Comparison of ENCODE assay signal across 7 cellular contexts in genomic region chr10:119869398-119869797, GRCh38. TPM values are rescaled to one million over a fixed set of nuclear protein-coding genes. Genes with fewer than 3 reads are reported as not detected.
A peak's percentile ranks its signal among the peaks of the same experiment; 100 is the strongest.
DNase-seq lines count a peak whose midpoint lies in the region; ATAC-seq and TF ChIP-seq lines count a peak whose summit lies in the region.
"Not testable (repeated sequence)": the region's sequence is repeated elsewhere in the genome, so short reads cannot be mapped to it uniquely, and the experiment has no call there.

No MANE protein-coding gene starts in this region.

- peaks cover 31% of the 10 kb centered on the region for H3K4me1 ChIP-seq in OCI-LY7 (ENCODE audit: insufficient read depth, low read length, poor library complexity, severe bottlenecking)
- not testable (repeated sequence) for H3K4me1 ChIP-seq in endodermal cell (ENCODE audit: control insufficient read depth, insufficient read depth, low read length)

- not testable (repeated sequence) for H3K9me2 ChIP-seq in OCI-LY7 (ENCODE audit: insufficient read depth, low read length)

- peaks cover 19% of the 10 kb centered on the region for H3K4me1 Mint-ChIP-seq in Calu3 (ENCODE audit: low read depth, unreplicated experiment)
- peaks cover 68% of the 10 kb centered on the region for H3K4me1 Mint-ChIP-seq in HFFc6 (ENCODE audit: low read depth)
- H3K4me1 Mint-ChIP-seq in activated T-cell treated with anti-CD3 and anti-CD28 coated beads, Interleukin-2, amount 50 U/mL, for 24 hours (ENCODE audit: low read depth), result peaks cover 60% of the 10 kb centered on the region
- H3K4me1 Mint-ChIP-seq in activated naive CD8-positive, alpha-beta T cell treated with anti-CD3 and anti-CD28 coated beads, Interleukin-2, amount 50 U/mL, for 24 hours, result peaks cover 58% of the 10 kb centered on the region
- H3K4me1 Mint-ChIP-seq in endodermal cell, result peaks cover 27% of the 10 kb centered on the region
- H3K4me1 Mint-ChIP-seq in nephron progenitor cell, result peaks cover 34% of the 10 kb centered on the region

- 96% methylated on average over 4 of the region's 4 CpGs; no CpG with 5 or more reads in 1 of the 2 experiments for WGBS in endodermal cell (ENCODE audit: insufficient coverage in 1 of 2, insufficient read length in 1 of 2), 2 experiments

- intact Hi-C loops in Calu3 (cut with micrococcal nuclease; ENCODE audit: unreplicated experiment); OCI-LY7 (cut with micrococcal nuclease; ENCODE audit: unreplicated experiment): not testable (repeated sequence)

- H3K36me3 ChIP-seq in OCI-LY7 (ENCODE audit: insufficient read depth, low read length) (peaks cover 25% of the 10 kb centered on the region), endodermal cell (ENCODE audit: control insufficient read depth, insufficient read depth, low read length) (peaks cover 20% of the 10 kb centered on the region)

- not testable (repeated sequence) for H3K27ac Mint-ChIP-seq in Calu3 (ENCODE audit: unreplicated experiment); HFFc6; activated naive CD8-positive, alpha-beta T cell treated with anti-CD3 and anti-CD28 coated beads, Interleukin-2, amount 50 U/mL, for 24 hours; endodermal cell; nephron progenitor cell
- peak overlapping the region; percentile 47 for H3K27ac Mint-ChIP-seq in activated T-cell treated with anti-CD3 and anti-CD28 coated beads, Interleukin-2, amount 50 U/mL, for 24 hours

- CTCF ChIA-PET in Calu3 (lab: Charles Lee), result not testable (repeated sequence)
- CTCF ChIA-PET in OCI-LY7 (lab: Charles Lee; ENCODE audit: unreplicated experiment), result interaction anchor here (0.6 to 0.7 kb wide), 2 partner anchors 9 to 242 kb away, joined by 3 read pairs; no protein-coding TSS in a partner anchor

- not testable (repeated sequence) for H2AFZ ChIP-seq in OCI-LY7 (ENCODE audit: low read length)

- TF ChIP-seq CTCF in Calu3 (IDR thresholded peaks at IDR 0.05; ENCODE audit: unreplicated experiment); HFFc6 (IDR thresholded peaks at IDR 0.05); OCI-LY7 (conservative IDR thresholded peaks at IDR 0.05; ENCODE audit: low read length); endodermal cell (conservative IDR thresholded peaks at IDR 0.05); nephron progenitor cell (IDR thresholded peaks at IDR 0.05): not testable (repeated sequence)

- H3K27ac ChIP-seq in OCI-LY7 (ENCODE audit: low read depth, low read length, poor library complexity, severe bottlenecking); endodermal cell (ENCODE audit: low read depth, low read length): not testable (repeated sequence)

- H3K27me3 ChIP-seq in endodermal cell (ENCODE audit: control insufficient read depth, insufficient read depth, low read length, poor library complexity, severe bottlenecking), result not testable (repeated sequence)

- peak overlapping the region; percentile 84 for H3K4me2 ChIP-seq in OCI-LY7 (ENCODE audit: low read length)

- H3K9me3 Mint-ChIP-seq in Calu3 (ENCODE audit: low read depth, unreplicated experiment); HFFc6; activated T-cell treated with anti-CD3 and anti-CD28 coated beads, Interleukin-2, amount 50 U/mL, for 24 hours; activated naive CD8-positive, alpha-beta T cell treated with anti-CD3 and anti-CD28 coated beads, Interleukin-2, amount 50 U/mL, for 24 hours; endodermal cell: not testable (repeated sequence)
- H3K9me3 Mint-ChIP-seq in nephron progenitor cell, result peaks cover 23% of the 10 kb centered on the region

- not testable (repeated sequence) for BruUV-seq in Calu3 (replicated peaks; lab: Mats Ljungman, UMichigan); OCI-LY7 (replicated peaks; lab: Mats Ljungman, UMichigan)

- not testable (repeated sequence) for H3K27me3 Mint-ChIP-seq in Calu3 (ENCODE audit: unreplicated experiment); HFFc6 (ENCODE audit: insufficient read depth); activated T-cell treated with anti-CD3 and anti-CD28 coated beads, Interleukin-2, amount 50 U/mL, for 24 hours; activated naive CD8-positive, alpha-beta T cell treated with anti-CD3 and anti-CD28 coated beads, Interleukin-2, amount 50 U/mL, for 24 hours; endodermal cell (ENCODE audit: insufficient read depth); nephron progenitor cell (ENCODE audit: low read depth, poor library complexity)

- H3K36me3 Mint-ChIP-seq in Calu3 (ENCODE audit: insufficient read depth, unreplicated experiment), result peaks cover 20% of the 10 kb centered on the region
- H3K36me3 Mint-ChIP-seq in HFFc6 (ENCODE audit: low read depth), result peaks cover 23% of the 10 kb centered on the region
- H3K36me3 Mint-ChIP-seq in activated T-cell treated with anti-CD3 and anti-CD28 coated beads, Interleukin-2, amount 50 U/mL, for 24 hours (ENCODE audit: low read depth), result peaks cover 59% of the 10 kb centered on the region
- H3K36me3 Mint-ChIP-seq in activated naive CD8-positive, alpha-beta T cell treated with anti-CD3 and anti-CD28 coated beads, Interleukin-2, amount 50 U/mL, for 24 hours (ENCODE audit: low read depth), result peaks cover 36% of the 10 kb centered on the region
- H3K36me3 Mint-ChIP-seq in endodermal cell (ENCODE audit: low read depth), result peaks cover 29% of the 10 kb centered on the region
- H3K36me3 Mint-ChIP-seq in nephron progenitor cell (ENCODE audit: low read depth), result peaks cover 46% of the 10 kb centered on the region

- peaks cover 30% of the 10 kb centered on the region for H4K20me1 ChIP-seq in OCI-LY7 (ENCODE audit: insufficient read depth, low read length)

- DNase-seq in Calu3; HFFc6; OCI-LY7 (ENCODE audit: low spot score); activated T-cell treated with anti-CD3 and anti-CD28 coated beads, Interleukin-2, amount 50 U/mL, for 24 hours; activated naive CD8-positive, alpha-beta T cell treated with anti-CD3 and anti-CD28 coated beads, Interleukin-2, amount 50 U/mL, for 24 hours; endodermal cell; nephron progenitor cell: not testable (repeated sequence)

- H3K79me2 ChIP-seq in OCI-LY7 (ENCODE audit: insufficient read depth, low read depth, low read length), result peaks cover 78% of the 10 kb centered on the region

- H3K9me3 ChIP-seq in OCI-LY7 (ENCODE audit: low read length), result peaks cover 14% of the 10 kb centered on the region; the same call in 1 of the 2 replicates
- H3K9me3 ChIP-seq in endodermal cell (ENCODE audit: control insufficient read depth, low read length), result peaks cover 14% of the 10 kb centered on the region

- POLR2A ChIA-PET in OCI-LY7 (lab: Charles Lee), result interaction anchor here (0.6 to 1.6 kb wide), 2 partner anchors 10 to 205 kb away, joined by 3 to 5 read pairs; no protein-coding TSS in a partner anchor

- H3K4me3 ChIP-seq in OCI-LY7 (ENCODE audit: low read depth, low read length, poor library complexity, severe bottlenecking) (peak overlapping the region; percentile 87), endodermal cell (ENCODE audit: low read length) (peak overlapping the region; percentile 92)

- H3K9ac ChIP-seq in endodermal cell (ENCODE audit: extremely low read depth, low read length, poor library complexity, severe bottlenecking), result not testable (repeated sequence)

- H3K4me3 Mint-ChIP-seq in Calu3 (ENCODE audit: low read depth, unreplicated experiment), result peak overlapping the region; percentile 21
- H3K4me3 Mint-ChIP-seq in HFFc6, result 0 out of 2 replicates have a peak overlapping the region, but pooled peaks have one; percentile 1
- peak overlapping the region; percentile 91 for H3K4me3 Mint-ChIP-seq in activated T-cell treated with anti-CD3 and anti-CD28 coated beads, Interleukin-2, amount 50 U/mL, for 24 hours
- H3K4me3 Mint-ChIP-seq in activated naive CD8-positive, alpha-beta T cell treated with anti-CD3 and anti-CD28 coated beads, Interleukin-2, amount 50 U/mL, for 24 hours, result peak overlapping the region; percentile 37
- H3K4me3 Mint-ChIP-seq in endodermal cell, result peak overlapping the region; percentile 91
- H3K4me3 Mint-ChIP-seq in nephron progenitor cell, result peak overlapping the region; percentile 28

- not testable (repeated sequence) for ATAC-seq in activated naive CD8-positive, alpha-beta T cell treated with anti-CD3 and anti-CD28 coated beads, Interleukin-2, amount 50 U/mL, for 24 hours

RNA-seq across cellular contexts. Expression of gene MCMBP, which starts 3.2 kb away (rescaled TPM):
- total RNA-seq in Calu3 (2022), result 38.1 and 40.3 TPM in 2 replicates
- 10 to 100 TPM; 40.4 to 59.0 (median 53.5) TPM for total RNA-seq in HFFc6 (2021; fragmentation: NEBNext Ultra II Directional; extraction: Animal tissue kit (Norgen Biotek cat#: 25700))
- 49.9 and 53.8 TPM in 2 replicates for total RNA-seq in OCI-LY7 (2014; rRNA removed; shearing (Covaris generic))
- total RNA-seq in OCI-LY7 (2022), result 77.5 and 78.1 TPM in 2 replicates
- total RNA-seq in endodermal cell, result 10 to 100 TPM; 96.6 to 98.9 TPM
- 73.9 TPM for polyA plus RNA-seq in endodermal cell (2013, experiment 1 of 2)
- polyA plus RNA-seq in endodermal cell (2013, experiment 2 of 2), result 69.9 TPM

RNA-seq across cellular contexts. Expression of gene SEC23IP, which starts 23.1 kb away (rescaled TPM):
- total RNA-seq in Calu3 (2022) (42.1 and 51.7 TPM in 2 replicates), OCI-LY7 (2022) (60.3 and 61.3 TPM in 2 replicates), endodermal cell (10 to 100 TPM; 70.5 to 93.6 TPM)
- total RNA-seq in HFFc6 (2021; fragmentation: NEBNext Ultra II Directional; extraction: Animal tissue kit (Norgen Biotek cat#: 25700)), result 10 to 100 TPM; 76.9 to 95.5 (median 88.8) TPM
- total RNA-seq in OCI-LY7 (2014; rRNA removed; shearing (Covaris generic)), result 19.9 and 21.4 TPM in 2 replicates
- polyA plus RNA-seq in endodermal cell (2013, experiment 1 of 2), result 38.1 TPM
- polyA plus RNA-seq in endodermal cell (2013, experiment 2 of 2), result 37.3 TPM

Comparison
In these comparisons a context has a peak if more than half of its experiments do, and no peak if none do; other contexts are left out.
1. H3K4me3 Mint-ChIP-seq: peak in every context shown above with its lines; median percentile 91 in activated T-cell treated with anti-CD3 and anti-CD28 coated beads, Interleukin-2, amount 50 U/mL, for 24 hours; 91 in endodermal cell; 37 in activated naive CD8-positive, alpha-beta T cell treated with anti-CD3 and anti-CD28 coated beads, Interleukin-2, amount 50 U/mL, for 24 hours; 28 in nephron progenitor cell; 21 in Calu3; 1 in HFFc6.